In genomic region chr10:57336865-57337264, GRCh38 we compare ENCODE assay signal across 26 cellular contexts.
DNase-seq lines count a peak whose midpoint lies in the region; ATAC-seq, FAIRE-seq and TF ChIP-seq lines count a peak whose summit lies in the region.
"Had no signal": no experiment of that assay in that cellular context is flagged by ENCODE, and none has a peak within 500 bp of the region (broad histone marks: within the 10 kb centered on the region; RNA-seq: fewer than 3 reads in every experiment).

No MANE protein-coding gene starts in this region.

- WGBS in prostate gland = 84% methylated on average over 9 of the region's 14 CpGs

- H3K9me3 ChIP-seq in kidney (ENCODE audit: control insufficient read depth in 1 of 2, low read length in 2 of 2) (no peaks in the 10 kb centered on the region), upper lobe of right lung (no peaks in the 10 kb centered on the region), prostate gland (no peaks in the 10 kb centered on the region)
- H3K9me3 ChIP-seq: A549 had no signal

- H3K4me3 ChIP-seq in kidney (ENCODE audit: low read length in 2 of 2) (no peak overlapping the region), upper lobe of right lung (no peak overlapping the region), prostate gland (no peak overlapping the region)
- H3K4me3 ChIP-seq: A549; BLaER1 treated with 17β-estradiol and CSF1 and Interleukin-3, amounts not matched to agents 10 nM and 100 nM; GM12878 had no signal

- H3K9ac ChIP-seq in kidney (ENCODE audit: low read length in 2 of 2) = no peak overlapping the region
- H3K9ac ChIP-seq: BLaER1 treated with 17β-estradiol and CSF1 and Interleukin-3, amounts not matched to agents 10 nM and 100 nM had no signal

- DNase-seq in Right ventricle myocardium superior (peak; percentile 17), Right ventricle myocardium inferior (ENCODE audit: missing footprints) (no peak), kidney (peak; percentile 57), upper lobe of right lung (peak; percentile 52), NCI-H345 treated with DMSO at 0.1 percent for 48 hours (lab: John Stamatoyannopoulos, UW; ENCODE audit: unreplicated experiment) (no peak), prostate gland (ENCODE audit: low spot score) (no peak)
- DNase-seq: AML-193; Caco-2; Calu3; CD4-positive, alpha-beta T cell; CD8-positive, alpha-beta T cell; DMS 273 treated with DMSO at 0.1 percent for 48 hours; DMS153; DMS53; DMS79; DND-41; EL; GDM1 had no signal

- intact Hi-C loops in Right ventricle myocardium superior (cut with DNase I) (no loop called here), Right ventricle myocardium inferior (cut with DNase I) (loop anchor here (10.0 kb wide), 1 partner anchor 728 kb away; no protein-coding TSS in a partner anchor), kidney (cut with DNase I) (no loop called here), upper lobe of right lung (cut with DNase I) (no loop called here), prostate gland (cut with DNase I) (loop anchor here (10.0 kb wide), 1 partner anchor 728 kb away; no protein-coding TSS in a partner anchor)

- H3K27me3 ChIP-seq in upper lobe of right lung (no peaks in the 10 kb centered on the region), prostate gland (replicated peaks; ENCODE audit: insufficient read depth) (no peaks in the 10 kb centered on the region)
- H3K27me3 ChIP-seq: BLaER1 treated with 17β-estradiol and CSF1 and Interleukin-3, amounts not matched to agents 10 nM and 100 nM had no signal

- no peaks in the 10 kb centered on the region for H3K4me1 ChIP-seq in kidney (ENCODE audit: control insufficient read depth in 1 of 2, insufficient read depth in 1 of 2, low read depth in 1 of 2, low read length in 2 of 2)
- H3K4me1 ChIP-seq in upper lobe of right lung = no peaks in the 10 kb centered on the region
- no peaks in the 10 kb centered on the region for H3K4me1 ChIP-seq in prostate gland (replicated peaks)
- H3K4me1 ChIP-seq: A549; BLaER1 treated with 17β-estradiol and CSF1 and Interleukin-3, amounts not matched to agents 10 nM and 100 nM; Caco-2 had no signal

- no peak for FAIRE-seq in kidney (lab: Jason Lieb, UNC)
- FAIRE-seq: A549, GM12878, GM12892, GM18507 had no signal

- no peak overlapping the region for H3K27ac ChIP-seq in kidney (ENCODE audit: low read depth in 2 of 2, low read length in 2 of 2)
- no peak overlapping the region for H3K27ac ChIP-seq in upper lobe of right lung
- H3K27ac ChIP-seq in prostate gland = no peak overlapping the region
- H3K27ac ChIP-seq: 22Rv1; A549; BLaER1 treated with 17β-estradiol and CSF1 and Interleukin-3, amounts not matched to agents 10 nM and 100 nM; C4-2B had no signal

- TF ChIP-seq POLR2A in prostate gland (IDR thresholded peaks at IDR 0.05) = no peak

- TF ChIP-seq CTCF in kidney (IDR thresholded peaks at IDR 0.05; ENCODE audit: borderline replicate concordance, extremely low read depth, insufficient read depth) (no peak), upper lobe of right lung (IDR thresholded peaks at IDR 0.05) (no peak), prostate gland (IDR thresholded peaks at IDR 0.05) (no peak)

- ATAC-seq in Right ventricle myocardium superior (ENCODE audit: poor library complexity) (no peak), Right ventricle myocardium inferior (no peak), upper lobe of right lung (no peak), HG03469 (IDR thresholded peaks at IDR 0.05; ENCODE audit: unreplicated experiment) (no peak)
- ATAC-seq: A549; CD8-positive, alpha-beta T cell; GM12878 had no signal

- H3K36me3 ChIP-seq in kidney (ENCODE audit: control insufficient read depth in 1 of 2, insufficient read depth in 2 of 2, low read length in 2 of 2) (no peaks in the 10 kb centered on the region), upper lobe of right lung (no peaks in the 10 kb centered on the region), prostate gland (no peaks in the 10 kb centered on the region)
- H3K36me3 ChIP-seq: BLaER1 treated with 17β-estradiol and CSF1 and Interleukin-3, amounts not matched to agents 10 nM and 100 nM had no signal

Comparison
In these comparisons a context has a peak if more than half of its experiments do, and no peak if none do; other contexts are left out.
1. DNase-seq: peak in Right ventricle myocardium superior (single experiment), kidney (single experiment) and upper lobe of right lung (single experiment); none in Right ventricle myocardium inferior (single experiment), NCI-H345 treated with DMSO at 0.1 percent for 48 hours (single experiment) and prostate gland (single experiment).
2. intact Hi-C loops: an anchor here in Right ventricle myocardium inferior (10.0 kb wide) and prostate gland (10.0 kb wide); none called in Right ventricle myocardium superior, kidney and upper lobe of right lung.